In the genomic region with DNA sequence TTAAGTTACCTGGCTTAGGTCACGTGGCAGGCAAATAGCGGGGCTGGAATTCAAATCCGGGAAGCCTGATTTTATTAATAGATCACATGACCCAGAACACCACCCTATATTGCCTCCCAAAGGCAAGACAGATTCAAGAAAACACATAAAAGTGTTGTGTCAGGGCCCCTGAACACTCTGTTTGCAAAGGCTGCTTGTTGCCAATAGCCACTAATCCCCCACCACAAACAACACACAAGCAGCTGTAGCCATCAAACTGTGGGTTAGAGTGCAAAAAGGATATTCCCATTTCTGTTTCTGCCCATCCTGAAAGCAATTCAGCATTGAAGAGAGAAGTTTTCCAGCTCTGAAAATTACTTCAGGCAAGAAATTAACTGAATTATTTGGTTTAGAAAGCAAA, we compare ENCODE assay signal across 18 cellular contexts.
"Had no signal": no experiment of that assay in that cellular context is flagged by ENCODE, and none has a peak within 500 bp of the region (broad histone marks: within the 10 kb centered on the region; RNA-seq: fewer than 3 reads in every experiment).

No MANE protein-coding gene starts in this region.

- H3K36me3 ChIP-seq: heart left ventricle, right atrium auricular region, transverse colon had no signal

- H3K4me1 ChIP-seq: heart left ventricle, right atrium auricular region, transverse colon had no signal

- H3K9me3 ChIP-seq: heart left ventricle, right atrium auricular region, transverse colon had no signal

- H3K27ac ChIP-seq: epithelial cell of prostate, heart left ventricle, right atrium auricular region had no signal

- ATAC-seq: effector memory CD8-positive, alpha-beta T cell; heart left ventricle; naive thymus-derived CD4-positive, alpha-beta T cell; stimulated activated naive CD8-positive, alpha-beta T cell treated with anti-CD3 and anti-CD28 coated beads, Interleukin-15, Interleukin-2, amounts not matched to agents 100 U/mL and 50 U/mL, for 24 hours had no signal

- H3K27me3 ChIP-seq: heart left ventricle, right atrium auricular region, transverse colon had no signal

- H3K4me3 ChIP-seq: heart left ventricle, right atrium auricular region, transverse colon had no signal

- DNase-seq: activated B cell treated with CpG ODN at 0.5 μM for 24 hours; activated CD4-positive, alpha-beta T cell treated with anti-CD3 and anti-CD28 coated beads, Interleukin-2, amount 10 ng/mL, durations not matched to agents 7 days and 5 days; activated CD8-positive, alpha-beta memory T cell treated with anti-CD3 and anti-CD28 coated beads for 24 hours; activated gamma-delta T cell treated with Interleukin-2 at 50 U/mL for 16 hours; amniotic stem cell; central memory CD4-positive, alpha-beta T cell; effector memory CD8-positive, alpha-beta T cell; heart left ventricle; immature natural killer cell; naive thymus-derived CD4-positive, alpha-beta T cell; small intestine; stimulated activated CD4-positive, alpha-beta T cell treated with anti-CD3 and anti-CD28 coated beads, Interleukin-4, amount 100 ng/mL, for 4 hours; stimulated activated CD8-positive, alpha-beta memory T cell treated with anti-CD3 and anti-CD28 coated beads, Interleukin-4, amount 100 ng/mL, for 48 hours; stimulated activated naive CD8-positive, alpha-beta T cell treated with anti-CD3 and anti-CD28 coated beads, Interleukin-15, Interleukin-2, amounts not matched to agents 100 U/mL and 50 U/mL, for 24 hours; T-helper 2 cell; transverse colon had no signal
